ENCODE assay signal across 8 cellular contexts in genomic region chr7:143363011-143363937, GRCh38. TPM values are rescaled to one million over a fixed set of nuclear protein-coding genes. Genes with fewer than 3 reads are reported as not detected.
A peak's percentile ranks its signal among the peaks of the same experiment; 100 is the strongest.
DNase-seq lines count a peak whose midpoint lies in the region; ATAC-seq and TF ChIP-seq lines count a peak whose summit lies in the region.

No MANE protein-coding gene starts in this region.

- 0 out of 2 replicates have a peak, but pooled peaks cover 2% of the 10 kb centered on the region for H3K27me3 ChIP-seq in iPS DF 6.9 (ENCODE audit: control insufficient read depth, insufficient read depth, low read length)

- no peak overlapping the region for H3K27ac Mint-ChIP-seq in activated CD8-positive, alpha-beta T cell treated with anti-CD3 and anti-CD28 coated beads, Interleukin-2, amount 10 ng/mL, durations not matched to agents 7 days and 5 days
- H3K27ac Mint-ChIP-seq in stimulated activated naive B cell treated with anti-CD40 and anti-IgM and Interleukin-4, amounts not matched to agents 10 μg/mL and 1 μg/mL and 100 μg/mL, for 72 hours, result no peak overlapping the region

- no peak for TF ChIP-seq CTCF in HFF-Myc (IDR thresholded peaks at IDR 0.05; ENCODE audit: low read depth, low read length, missing control alignments)

- CTCF ChIA-PET in activated CD8-positive, alpha-beta T cell treated with anti-CD3 and anti-CD28 coated beads, Interleukin-2, amount 10 ng/mL, durations not matched to agents 7 days and 5 days (lab: Charles Lee), result no interaction called here

- no peak for DNase-seq in HFF-Myc (ENCODE audit: extremely low read depth, low read depth)
- no peak for DNase-seq in activated CD8-positive, alpha-beta T cell treated with anti-CD3 and anti-CD28 coated beads, Interleukin-2, amount 10 ng/mL, durations not matched to agents 7 days and 5 days
- no peak for DNase-seq in iPS DF 6.9 (ENCODE audit: low read depth, low spot score)
- no peak for DNase-seq in GDM1 (lab: John Stamatoyannopoulos, UW)
- DNase-seq in stimulated activated naive B cell treated with anti-CD40 and anti-IgM and Interleukin-4, amounts not matched to agents 10 μg/mL and 1 μg/mL and 100 μg/mL, for 72 hours, result no peak
- no peak for DNase-seq in activated CD8-positive, alpha-beta memory T cell treated with anti-CD3 and anti-CD28 coated beads, Interleukin-2, amount 50 U/mL, for 4 hours

- H3K36me3 Mint-ChIP-seq in activated CD8-positive, alpha-beta T cell treated with anti-CD3 and anti-CD28 coated beads, Interleukin-2, amount 10 ng/mL, durations not matched to agents 7 days and 5 days (ENCODE audit: low read depth), result no peaks in the 10 kb centered on the region
- H3K36me3 Mint-ChIP-seq in stimulated activated naive B cell treated with anti-CD40 and anti-IgM and Interleukin-4, amounts not matched to agents 10 μg/mL and 1 μg/mL and 100 μg/mL, for 72 hours, result peaks cover 0 to 3% of the 10 kb centered on the region in 2 donors

- H3K9me3 Mint-ChIP-seq in activated CD8-positive, alpha-beta T cell treated with anti-CD3 and anti-CD28 coated beads, Interleukin-2, amount 10 ng/mL, durations not matched to agents 7 days and 5 days (ENCODE audit: insufficient read depth), result no peaks in the 10 kb centered on the region
- no peaks in the 10 kb centered on the region for H3K9me3 Mint-ChIP-seq in stimulated activated naive B cell treated with anti-CD40 and anti-IgM and Interleukin-4, amounts not matched to agents 10 μg/mL and 1 μg/mL and 100 μg/mL, for 72 hours

- no peaks in the 10 kb centered on the region for H3K9me3 ChIP-seq in iPS DF 6.9 (ENCODE audit: control insufficient read depth, insufficient read depth, low read length)

- no peak overlapping the region for H3K27ac ChIP-seq in iPS DF 6.9 (ENCODE audit: low read length)
- no peak overlapping the region for H3K27ac ChIP-seq in skin epidermis

- H3K4me3 ChIP-seq in HFF-Myc (replicated peaks; ENCODE audit: low read depth, low read length) (peak overlapping the region; percentile 15; the same call in 1 of the 2 replicates), iPS DF 6.9 (ENCODE audit: low read length) (peak overlapping the region; percentile 84; the same call in 1 of the 2 replicates), skin epidermis (peak overlapping the region in 5 of 7 experiments; percentile 44 to 56 (median 49))

- no peaks in the 10 kb centered on the region; the same call in 1 of the 2 replicates for H3K4me1 ChIP-seq in iPS DF 6.9 (ENCODE audit: control insufficient read depth, insufficient read depth, low read length)

- POLR2A ChIA-PET in activated CD8-positive, alpha-beta T cell treated with anti-CD3 and anti-CD28 coated beads, Interleukin-2, amount 10 ng/mL, durations not matched to agents 7 days and 5 days (lab: Charles Lee), result interaction anchor here (1.3 kb wide), 1 partner anchor 12 kb away, joined by 5 read pairs; no protein-coding TSS in a partner anchor

- H3K4me1 Mint-ChIP-seq in activated CD8-positive, alpha-beta T cell treated with anti-CD3 and anti-CD28 coated beads, Interleukin-2, amount 10 ng/mL, durations not matched to agents 7 days and 5 days (ENCODE audit: low read depth), result peaks cover 6% of the 10 kb centered on the region
- H3K4me1 Mint-ChIP-seq in stimulated activated naive B cell treated with anti-CD40 and anti-IgM and Interleukin-4, amounts not matched to agents 10 μg/mL and 1 μg/mL and 100 μg/mL, for 72 hours, result peaks cover 9 to 23% of the 10 kb centered on the region in 2 donors

- no CpG with 5 or more reads among the region's 20 CpGs for WGBS in iPS DF 6.9 (ENCODE audit: insufficient coverage, insufficient read length)

- H3K36me3 ChIP-seq in iPS DF 6.9 (ENCODE audit: control insufficient read depth, insufficient read depth, low read length), result peaks cover 2% of the 10 kb centered on the region; the same call in 1 of the 2 replicates

- no peak for ATAC-seq in activated CD8-positive, alpha-beta T cell treated with anti-CD3 and anti-CD28 coated beads, Interleukin-2, amount 10 ng/mL, durations not matched to agents 7 days and 5 days
- no peak for ATAC-seq in HG02870 (IDR thresholded peaks at IDR 0.05; ENCODE audit: unreplicated experiment)
- ATAC-seq in stimulated activated naive B cell treated with anti-CD40 and anti-IgM and Interleukin-4, amounts not matched to agents 10 μg/mL and 1 μg/mL and 100 μg/mL, for 72 hours (replicated peaks), result no peak

- H3K4me3 Mint-ChIP-seq in activated CD8-positive, alpha-beta T cell treated with anti-CD3 and anti-CD28 coated beads, Interleukin-2, amount 10 ng/mL, durations not matched to agents 7 days and 5 days, result peak overlapping the region; percentile 53
- H3K4me3 Mint-ChIP-seq in stimulated activated naive B cell treated with anti-CD40 and anti-IgM and Interleukin-4, amounts not matched to agents 10 μg/mL and 1 μg/mL and 100 μg/mL, for 72 hours, result peak overlapping the region in 1 of 2 donors; percentile 37

- peaks cover 52% of the 10 kb centered on the region for H3K27me3 Mint-ChIP-seq in activated CD8-positive, alpha-beta T cell treated with anti-CD3 and anti-CD28 coated beads, Interleukin-2, amount 10 ng/mL, durations not matched to agents 7 days and 5 days (ENCODE audit: low read depth)
- H3K27me3 Mint-ChIP-seq in stimulated activated naive B cell treated with anti-CD40 and anti-IgM and Interleukin-4, amounts not matched to agents 10 μg/mL and 1 μg/mL and 100 μg/mL, for 72 hours, result peaks cover 64 to 70% of the 10 kb centered on the region in 2 donors

RNA-seq across cellular contexts. Expression of gene FAM131B, which starts 0.8 kb away (rescaled TPM):
- total RNA-seq in activated CD8-positive, alpha-beta T cell treated with anti-CD3 and anti-CD28 coated beads, Interleukin-2, amount 10 ng/mL, durations not matched to agents 7 days and 5 days, result 1 to 10 TPM; 2.2 to 2.4 TPM

RNA-seq across cellular contexts. Expression of gene ZYX, which starts 17.9 kb away (rescaled TPM):
- 100 to 1,000 TPM; 179 to 192 TPM for total RNA-seq in activated CD8-positive, alpha-beta T cell treated with anti-CD3 and anti-CD28 coated beads, Interleukin-2, amount 10 ng/mL, durations not matched to agents 7 days and 5 days

RNA-seq across cellular contexts. Expression of gene EPHA1, which starts 45.4 kb away (rescaled TPM):
- 10 to 100 TPM; 12.4 to 15.7 TPM for total RNA-seq in activated CD8-positive, alpha-beta T cell treated with anti-CD3 and anti-CD28 coated beads, Interleukin-2, amount 10 ng/mL, durations not matched to agents 7 days and 5 days

RNA-seq across cellular contexts. Expression of gene CLCN1, which starts 47.4 kb away (rescaled TPM):
- under 1 TPM in 1 of 2 experiments, not detected in 1; 0.13 TPM for total RNA-seq in activated CD8-positive, alpha-beta T cell treated with anti-CD3 and anti-CD28 coated beads, Interleukin-2, amount 10 ng/mL, durations not matched to agents 7 days and 5 days

Comparison
In these comparisons a context has a peak if more than half of its experiments do, and no peak if none do; other contexts are left out.
1. H3K4me3 ChIP-seq: peak in every context shown above with its lines; median percentile 84 in iPS DF 6.9; 49 in skin epidermis; 15 in HFF-Myc.